ENCODE assay signal across 20 cellular contexts in the genomic region with DNA sequence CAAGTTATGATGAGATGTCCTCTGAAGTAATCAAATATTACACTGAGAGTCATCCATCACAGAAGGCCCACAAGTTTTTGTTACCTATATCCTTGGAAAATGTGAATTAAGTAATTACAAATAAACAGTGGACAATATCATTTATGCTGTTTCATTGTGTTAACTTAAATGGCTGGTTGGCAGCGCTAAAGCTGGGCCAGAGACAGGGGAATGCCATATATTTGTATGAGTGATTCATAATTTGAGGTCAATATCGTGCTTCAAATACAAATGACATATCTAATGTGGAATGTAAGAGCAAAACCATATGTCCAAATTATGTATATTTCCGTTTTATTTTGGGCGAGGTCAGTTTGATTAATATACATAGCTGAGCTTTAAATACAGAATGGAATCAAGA.
DNase-seq lines count a peak whose midpoint lies in the region; ATAC-seq, FAIRE-seq and TF ChIP-seq lines count a peak whose summit lies in the region.
"Had no signal": no experiment of that assay in that cellular context is flagged by ENCODE, and none has a peak within 500 bp of the region (broad histone marks: within the 10 kb centered on the region; RNA-seq: fewer than 3 reads in every experiment).

No MANE protein-coding gene starts in this region.

- H3K4me3 ChIP-seq in RWPE2 (ENCODE audit: severe bottlenecking) (no peak overlapping the region), endothelial cell of umbilical vein (replicated peaks in 1 of 3; ENCODE audit: insufficient read depth in 1 of 3, low read depth in 1 of 3, low read length in 3 of 3) (no peak overlapping the region)
- H3K4me3 ChIP-seq: HAP-1, Peyer's patch had no signal

- H3K4me3 Mint-ChIP-seq in osteocyte (ENCODE audit: unreplicated experiment) = no peak overlapping the region
- H3K4me3 Mint-ChIP-seq: CD4-positive, alpha-beta memory T cell had no signal

- dilution Hi-C loops in endothelial cell of umbilical vein (cut with MboI; ENCODE audit: extremely low pct_ligation_motif_present, low sequenced_read_pairs) = no loop called here

- H3K36me3 ChIP-seq in RWPE2 (ENCODE audit: low read depth) (peaks cover 4% of the 10 kb centered on the region; the same call in 1 of the 2 replicates), endothelial cell of umbilical vein (ENCODE audit: control insufficient read depth in 2 of 2, extremely low read depth in 1 of 2, insufficient read depth in 2 of 2, low read length in 2 of 2) (no peaks in the 10 kb centered on the region)
- H3K36me3 ChIP-seq: HAP-1, Peyer's patch had no signal

- peak; percentile 6 for DNase-seq in HTR-8/SVneo (ENCODE audit: insufficient read length, low spot score)
- DNase-seq in RWPE2 (ENCODE audit: low spot score) = no peak
- no peak for DNase-seq in endothelial cell of umbilical vein (ENCODE audit: low read depth, low spot score)
- DNase-seq in osteocyte (ENCODE audit: extremely low spot score, unreplicated experiment) = no peak
- no peak for DNase-seq in NCI-H1930 (lab: John Stamatoyannopoulos, UW)
- DNase-seq in AG08396 (ENCODE audit: low spot score) = no peak
- DNase-seq: CD4-positive, alpha-beta memory T cell; DMS79; IMR-90; Kasumi-1; NCI-H1417 treated with DMSO at 0.1 percent for 48 hours; NCI-H2029 treated with DMSO at 0.1 percent for 48 hours; NCI-H2171 treated with DMSO at 0.1 percent for 48 hours; NCI-H510A; NCI-H82; Peyer's patch; SHP77 had no signal

- H3K27ac Mint-ChIP-seq in osteocyte (ENCODE audit: unreplicated experiment) = peak overlapping the region; percentile 80
- H3K27ac Mint-ChIP-seq: CD4-positive, alpha-beta memory T cell had no signal

- H3K4me1 ChIP-seq in RWPE2 (ENCODE audit: insufficient read depth, poor library complexity, severe bottlenecking) = peaks cover 14% of the 10 kb centered on the region
- no peaks in the 10 kb centered on the region for H3K4me1 ChIP-seq in endothelial cell of umbilical vein (ENCODE audit: control insufficient read depth, extremely low read depth, insufficient read depth, low read length)
- H3K4me1 ChIP-seq: HAP-1, Peyer's patch had no signal

- H3K4me1 Mint-ChIP-seq in osteocyte (ENCODE audit: unreplicated experiment) = peaks cover 8% of the 10 kb centered on the region
- H3K4me1 Mint-ChIP-seq: CD4-positive, alpha-beta memory T cell had no signal

- CTCF ChIA-PET in endothelial cell of umbilical vein (lab: Charles Lee) = no interaction called here

- no peaks in the 10 kb centered on the region for H3K27me3 Mint-ChIP-seq in osteocyte (ENCODE audit: unreplicated experiment)
- H3K27me3 Mint-ChIP-seq: CD4-positive, alpha-beta memory T cell had no signal

- H3K9me1 ChIP-seq in endothelial cell of umbilical vein (replicated peaks; ENCODE audit: control insufficient read depth, extremely low read depth, insufficient read depth, low read length) = no peaks in the 10 kb centered on the region

- POLR2A ChIA-PET in endothelial cell of umbilical vein (lab: Charles Lee) = no interaction called here

- intact Hi-C loops in endothelial cell of umbilical vein (cut with micrococcal nuclease) = no loop called here

- ATAC-seq in RWPE2 (ENCODE audit: low read depth) (peak; percentile 95), HG03342 (IDR thresholded peaks at IDR 0.05; ENCODE audit: unreplicated experiment) (no peak)

- no peak overlapping the region for H2AFZ ChIP-seq in endothelial cell of umbilical vein (ENCODE audit: low read depth, low read length)

- no peak for TF ChIP-seq POLR2A in endothelial cell of umbilical vein (IDR thresholded peaks at IDR 0.05; ENCODE audit: low read depth, low read length)

- no peaks in the 10 kb centered on the region for H3K79me2 ChIP-seq in endothelial cell of umbilical vein (ENCODE audit: control insufficient read depth, insufficient read depth, low read length)

- no peak overlapping the region for H3K9ac ChIP-seq in endothelial cell of umbilical vein (replicated peaks; ENCODE audit: extremely low read depth, insufficient read depth, low read length)

- no peak for TF ChIP-seq CTCF in RWPE2 (IDR thresholded peaks at IDR 0.05; ENCODE audit: poor library complexity, severe bottlenecking)
- no peak for TF ChIP-seq CTCF in endothelial cell of umbilical vein (IDR thresholded peaks at IDR 0.05; ENCODE audit: extremely low read depth in 1 of 2, insufficient read depth in 1 of 2, low read depth in 1 of 2, low read length in 2 of 2)
- no peak for TF ChIP-seq CTCF in osteocyte (IDR thresholded peaks at IDR 0.05)

- FAIRE-seq in HTR-8/SVneo (lab: Jason Lieb, UNC) (no peak), endothelial cell of umbilical vein (lab: Jason Lieb, UNC) (peak; percentile 42)
- FAIRE-seq: D721Med had no signal

- H3K27ac ChIP-seq in RWPE2 (ENCODE audit: poor library complexity, severe bottlenecking) (peak overlapping the region; percentile 78), endothelial cell of umbilical vein (ENCODE audit: insufficient read depth, low read depth, low read length) (no peak overlapping the region)
- H3K27ac ChIP-seq: Peyer's patch had no signal

- no peaks in the 10 kb centered on the region for H4K20me1 ChIP-seq in endothelial cell of umbilical vein (replicated peaks; ENCODE audit: control insufficient read depth, extremely low read depth, insufficient read depth, low read length)

- no peaks in the 10 kb centered on the region for H3K27me3 ChIP-seq in RWPE2 (ENCODE audit: insufficient read depth, poor library complexity, severe bottlenecking)
- H3K27me3 ChIP-seq in endothelial cell of umbilical vein (ENCODE audit: control insufficient read depth in 2 of 2, insufficient read depth in 2 of 2, low read length in 2 of 2) = no peaks in the 10 kb centered on the region
- H3K27me3 ChIP-seq: Peyer's patch had no signal

- no TSS peak for BruUV-seq in endothelial cell of umbilical vein (replicated peaks; lab: Mats Ljungman, UMichigan)

- no peak overlapping the region for H3K4me2 ChIP-seq in endothelial cell of umbilical vein (ENCODE audit: insufficient read depth, low read length)

- H3K9me3 ChIP-seq in RWPE2 (ENCODE audit: severe bottlenecking) (no peaks in the 10 kb centered on the region), endothelial cell of umbilical vein (replicated peaks; ENCODE audit: control insufficient read depth, insufficient read depth, low read length) (peaks cover under 1% of the 10 kb centered on the region)
- H3K9me3 ChIP-seq: HAP-1, Peyer's patch had no signal

- no peaks in the 10 kb centered on the region for H3K36me3 Mint-ChIP-seq in osteocyte (ENCODE audit: unreplicated experiment)
- H3K36me3 Mint-ChIP-seq: CD4-positive, alpha-beta memory T cell had no signal

- peaks cover 17% of the 10 kb centered on the region for H3K9me3 Mint-ChIP-seq in osteocyte (ENCODE audit: unreplicated experiment)

TF ChIP-seq in endothelial cell of umbilical vein, 7 proteins besides CTCF, POLR2A, EP300 and RAD21:
- TF ChIP-seq, protein P1, sequence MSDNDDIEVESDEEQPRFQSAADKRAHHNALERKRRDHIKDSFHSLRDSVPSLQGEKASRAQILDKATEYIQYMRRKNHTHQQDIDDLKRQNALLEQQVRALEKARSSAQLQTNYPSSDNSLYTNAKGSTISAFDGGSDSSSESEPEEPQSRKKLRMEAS (IDR thresholded peaks at IDR 0.05; ENCODE audit: insufficient read depth, insufficient read length) = no peak
- TF ChIP-seq POLR2AphosphoS5 (IDR thresholded peaks at IDR 0.05; ENCODE audit: insufficient read depth, low read depth, low read length) = no peak
- no peak for TF ChIP-seq JUN (IDR thresholded peaks at IDR 0.05; ENCODE audit: borderline replicate concordance, insufficient read depth, insufficient read length, low read depth)
- TF ChIP-seq EZH2 (IDR thresholded peaks at IDR 0.05; ENCODE audit: borderline replicate concordance, low read depth, low read length, severe bottlenecking) = no peak
- no peak for TF ChIP-seq FOS (IDR thresholded peaks at IDR 0.05; ENCODE audit: borderline replicate concordance, insufficient read depth, low read length)
- no peak for TF ChIP-seq GATA2 (IDR thresholded peaks at IDR 0.05; ENCODE audit: insufficient read depth, insufficient read length, low read depth, low read length)
- no peak for TF ChIP-seq MYC (IDR thresholded peaks at IDR 0.05; ENCODE audit: low read depth, low read length)
